30 cellular contexts compared by ENCODE assay signal in genomic region chr21:37335053-37335452, GRCh38.
"Had no signal": no experiment of that assay in that cellular context is flagged by ENCODE, and none has a peak within 500 bp of the region (broad histone marks: within the 10 kb centered on the region; RNA-seq: fewer than 3 reads in every experiment).

No MANE protein-coding gene starts in this region.

- ATAC-seq: PC-3, Right ventricle myocardium inferior, SK-N-SH treated with all-trans-retinoic acid at 6 μM for 48 hours, T-cell had no signal

- DNase-seq: Karpas-422, MM.1S, NCI-H1048, NCI-H1092 treated with DMSO at 0.1 percent for 48 hours, NCI-H1105 treated with DMSO at 0.1 percent for 48 hours, NCI-H1417, NCI-H1436, NCI-H1694 treated with DMSO at 0.1 percent for 48 hours, NCI-H187 treated with DMSO at 0.1 percent for 48 hours, NCI-H2029, NCI-H2081, NCI-H2171 treated with DMSO at 0.1 percent for 48 hours, NCI-H2227 treated with DMSO at 0.1 percent for 48 hours, NCI-H345, NCI-H446, NCI-H510A treated with DMSO at 0.1 percent for 48 hours, NCI-H524 treated with DMSO at 0.1 percent for 48 hours, NCI-H69, NCI-H748 treated with DMSO at 0.1 percent for 48 hours, NCI-H82, PC-3, Peyer's patch, SHP77, SIG-M5, SJCRH30, T-cell had no signal

- H3K4me3 Mint-ChIP-seq: T-cell had no signal

- H3K9me3 Mint-ChIP-seq: T-cell had no signal

- H3K27ac ChIP-seq: Peyer's patch, RWPE1, SJCRH30, SK-N-MC had no signal

- H3K4me1 ChIP-seq: Peyer's patch had no signal

- H3K36me3 ChIP-seq: Peyer's patch, SJCRH30 had no signal

- H3K27me3 ChIP-seq: Peyer's patch, SJCRH30 had no signal

- H3K4me3 ChIP-seq: Peyer's patch, SJCRH30, SK-N-MC had no signal

- H3K36me3 Mint-ChIP-seq: T-cell had no signal

- H3K27ac Mint-ChIP-seq: T-cell had no signal

- H3K4me1 Mint-ChIP-seq: T-cell had no signal

- H3K9me3 ChIP-seq: Peyer's patch had no signal
